29 cellular contexts compared by ENCODE assay signal in genomic region chr14:70649803-70650202, GRCh38. TPM values are rescaled to one million over a fixed set of nuclear protein-coding genes. Genes with fewer than 3 reads are reported as not detected.
DNase-seq lines count a peak whose midpoint lies in the region; ATAC-seq and TF ChIP-seq lines count a peak whose summit lies in the region.
"Had no signal": no experiment of that assay in that cellular context is flagged by ENCODE, and none has a peak within 500 bp of the region (broad histone marks: within the 10 kb centered on the region; RNA-seq: fewer than 3 reads in every experiment).

No MANE protein-coding gene starts in this region.

- no peaks in the 10 kb centered on the region for H3K9me3 ChIP-seq in CD4-positive, alpha-beta T cell (ENCODE audit: control insufficient read depth, low read length)
- H3K9me3 ChIP-seq in CD8-positive, alpha-beta memory T cell (ENCODE audit: low read length): no peaks in the 10 kb centered on the region
- H3K9me3 ChIP-seq: upper lobe of right lung had no signal

- POLR2A ChIA-PET in CD4-positive, alpha-beta T cell (lab: Charles Lee): no interaction called here
- POLR2A ChIA-PET in CD8-positive, alpha-beta memory T cell (lab: Charles Lee): no interaction called here
- POLR2A ChIA-PET in activated B cell treated with CpG ODN at 0.5 μM for 24 hours (lab: Charles Lee): interaction anchor here (1.1 kb wide), 1 partner anchor 64 kb away, joined by 3 read pairs; no protein-coding TSS in a partner anchor

- H3K4me3 Mint-ChIP-seq in CD4-positive, alpha-beta T cell: peak overlapping the region; percentile 5
- H3K4me3 Mint-ChIP-seq in CD8-positive, alpha-beta memory T cell: no peak overlapping the region
- H3K4me3 Mint-ChIP-seq in activated B cell treated with CpG ODN at 0.5 μM for 24 hours (no peak overlapping the region), naive B cell (no peak overlapping the region)
- H3K4me3 Mint-ChIP-seq: CD14-positive monocyte; natural killer cell treated with Interleukin-12 subunit alpha and Interleukin-12 subunit beta and Interleukin-15 and Interleukin-18, amount 100 ng/mL, for 72 hours had no signal

- H3K27ac ChIP-seq in CD4-positive, alpha-beta T cell (ENCODE audit: low read depth, low read length): no peak overlapping the region
- no peak overlapping the region for H3K27ac ChIP-seq in CD8-positive, alpha-beta memory T cell (ENCODE audit: low read depth, low read length)
- H3K27ac ChIP-seq: brain microvascular endothelial cell, GM23248, skin epidermis, upper lobe of right lung, WERI-Rb-1 had no signal

- H3K27ac Mint-ChIP-seq in CD4-positive, alpha-beta T cell: peak overlapping the region; percentile 95
- peak overlapping the region in 5 of 8 donors; percentile 23 to 78 (median 29) for H3K27ac Mint-ChIP-seq in CD8-positive, alpha-beta memory T cell
- H3K27ac Mint-ChIP-seq in activated B cell treated with CpG ODN at 0.5 μM for 24 hours (peak overlapping the region; percentile 19), naive B cell (peak overlapping the region in 5 of 6 donors; percentile 39 to 89 (median 67))
- H3K27ac Mint-ChIP-seq: natural killer cell treated with Interleukin-12 subunit alpha and Interleukin-12 subunit beta and Interleukin-15 and Interleukin-18, amount 100 ng/mL, for 72 hours had no signal

- CTCF ChIA-PET in CD4-positive, alpha-beta T cell (lab: Charles Lee): no interaction called here
- CTCF ChIA-PET in CD8-positive, alpha-beta memory T cell (lab: Charles Lee): no interaction called here
- CTCF ChIA-PET in activated B cell treated with CpG ODN at 0.5 μM for 24 hours (lab: Charles Lee): no interaction called here

- ATAC-seq in CD4-positive, alpha-beta T cell (ENCODE audit: poor library complexity): no peak
- ATAC-seq in activated B cell treated with CpG ODN at 0.5 μM for 24 hours (ENCODE audit: low read depth) (no peak), naive B cell (ENCODE audit: low read depth in 2 of 2) (no peak), HG02885 (IDR thresholded peaks at IDR 0.05; ENCODE audit: poor library complexity, unreplicated experiment) (no peak)
- ATAC-seq: left ventricle myocardium superior; natural killer cell treated with Interleukin-12 subunit alpha and Interleukin-12 subunit beta and Interleukin-15 and Interleukin-18, amount 100 ng/mL, for 72 hours; Panc1; upper lobe of right lung had no signal

- peaks cover 94% of the 10 kb centered on the region for H3K4me1 Mint-ChIP-seq in CD4-positive, alpha-beta T cell (ENCODE audit: low read depth)
- peaks cover 82 to 94% (median 92%) of the 10 kb centered on the region in 3 donors for H3K4me1 Mint-ChIP-seq in CD8-positive, alpha-beta memory T cell
- H3K4me1 Mint-ChIP-seq in activated B cell treated with CpG ODN at 0.5 μM for 24 hours (peaks cover 77% of the 10 kb centered on the region), naive B cell (peaks cover 62 to 89% (median 70%) of the 10 kb centered on the region in 3 donors)

- no peaks in the 10 kb centered on the region for H3K27me3 ChIP-seq in CD4-positive, alpha-beta T cell (ENCODE audit: control insufficient read depth, insufficient read depth, low read length)
- H3K27me3 ChIP-seq in CD8-positive, alpha-beta memory T cell (ENCODE audit: insufficient read depth, low read length, poor library complexity, severe bottlenecking): no peaks in the 10 kb centered on the region
- H3K27me3 ChIP-seq: brain microvascular endothelial cell, upper lobe of right lung had no signal

- intact Hi-C loops in CD4-positive, alpha-beta T cell (cut with DNase I, micrococcal nuclease): loop anchor here (10.0 kb wide), 2 partner anchors 155 to 1035 kb away; partner anchors contain the start of genes MAP3K9 (in 1 of the 2) and SUSD6 (in 1 of the 2)
- intact Hi-C loops in activated B cell treated with CpG ODN at 0.5 μM for 24 hours (cut with micrococcal nuclease): loop anchor here (10.0 kb wide), 1 partner anchor 1035 kb away; the partner anchor contains the start of gene SUSD6

- no peak for DNase-seq in CD4-positive, alpha-beta T cell
- DNase-seq in CD8-positive, alpha-beta memory T cell: no peak
- no peak for DNase-seq in activated B cell treated with CpG ODN at 0.5 μM for 24 hours
- DNase-seq in naive B cell: no peak
- DNase-seq in nucleus accumbens (lab: John Stamatoyannopoulos, UW): no peak
- DNase-seq in T-helper 2 cell: no peak
- DNase-seq: activated CD4-positive, alpha-beta T cell treated with anti-CD3 and anti-CD28 coated beads, Interleukin-2, amount 50 U/mL, for 4 hours; activated gamma-delta T cell; amniotic stem cell; brain microvascular endothelial cell; effector CD8-positive, alpha-beta T cell; erythroblast; GM23248; left ventricle myocardium superior; midbrain; NCI-H1092 treated with DMSO at 0.1 percent for 48 hours; NCI-H187 treated with DMSO at 0.1 percent for 48 hours; NCI-H526; SHP77; stimulated activated CD8-positive, alpha-beta memory T cell treated with anti-CD3 and anti-CD28 coated beads, Interleukin-4, amount 100 ng/mL, for 48 hours; substantia nigra; T1000; upper lobe of right lung; WERI-Rb-1 had no signal

- peaks cover 66% of the 10 kb centered on the region for H3K36me3 Mint-ChIP-seq in CD4-positive, alpha-beta T cell (ENCODE audit: low read depth)
- H3K36me3 Mint-ChIP-seq in CD8-positive, alpha-beta memory T cell: peaks cover 0 to 40% (median 5%) of the 10 kb centered on the region in 3 donors
- H3K36me3 Mint-ChIP-seq in activated B cell treated with CpG ODN at 0.5 μM for 24 hours (ENCODE audit: low read depth) (peaks cover 46% of the 10 kb centered on the region), naive B cell (peaks cover 4 to 5% of the 10 kb centered on the region in 2 donors)
- H3K36me3 Mint-ChIP-seq: natural killer cell treated with Interleukin-12 subunit alpha and Interleukin-12 subunit beta and Interleukin-15 and Interleukin-18, amount 100 ng/mL, for 72 hours had no signal

- H3K9me3 Mint-ChIP-seq in CD4-positive, alpha-beta T cell: no peaks in the 10 kb centered on the region
- H3K9me3 Mint-ChIP-seq in CD8-positive, alpha-beta memory T cell: no peaks in the 10 kb centered on the region
- H3K9me3 Mint-ChIP-seq in activated B cell treated with CpG ODN at 0.5 μM for 24 hours (no peaks in the 10 kb centered on the region), naive B cell (peaks cover 0 to 2% (median 0%) of the 10 kb centered on the region in 7 donors)
- H3K9me3 Mint-ChIP-seq: CD14-positive monocyte; natural killer cell treated with Interleukin-12 subunit alpha and Interleukin-12 subunit beta and Interleukin-15 and Interleukin-18, amount 100 ng/mL, for 72 hours had no signal

- H3K4me3 ChIP-seq in CD8-positive, alpha-beta memory T cell (ENCODE audit: low read length): no peak overlapping the region
- H3K4me3 ChIP-seq: GM23248, skin epidermis, upper lobe of right lung had no signal

- H3K4me1 ChIP-seq in CD8-positive, alpha-beta memory T cell (ENCODE audit: insufficient read depth, low read length): peaks cover 73% of the 10 kb centered on the region
- H3K4me1 ChIP-seq: upper lobe of right lung had no signal

- no peaks in the 10 kb centered on the region for H3K27me3 Mint-ChIP-seq in CD4-positive, alpha-beta T cell
- H3K27me3 Mint-ChIP-seq in CD8-positive, alpha-beta memory T cell: peaks cover 0 to 2% of the 10 kb centered on the region in 2 donors
- H3K27me3 Mint-ChIP-seq in activated B cell treated with CpG ODN at 0.5 μM for 24 hours: no peaks in the 10 kb centered on the region
- no peaks in the 10 kb centered on the region for H3K27me3 Mint-ChIP-seq in naive B cell

- TF ChIP-seq CTCF in CD4-positive, alpha-beta T cell (IDR thresholded peaks at IDR 0.05): no peak
- no peak for TF ChIP-seq CTCF in activated B cell treated with CpG ODN at 0.5 μM for 24 hours (IDR thresholded peaks at IDR 0.05)

- no peaks in the 10 kb centered on the region for H3K36me3 ChIP-seq in CD8-positive, alpha-beta memory T cell (ENCODE audit: insufficient read depth, low read length)
- H3K36me3 ChIP-seq: brain microvascular endothelial cell, upper lobe of right lung had no signal

RNA-seq across cellular contexts. Expression of gene TTC9, which starts 8.1 kb away (rescaled TPM):
- 1 to 10 TPM; 6.8 to 7.0 TPM for total RNA-seq in CD4-positive, alpha-beta T cell
- 1 to 10 TPM; 5.8 to 6.5 TPM for total RNA-seq in CD8-positive, alpha-beta memory T cell
- 12.5 TPM for polyA plus RNA-seq in CD8-positive, alpha-beta memory T cell
- 11.1 and 12.4 TPM in 2 replicates for total RNA-seq in activated B cell treated with CpG ODN at 0.5 μM for 24 hours
- 10 to 100 TPM; 11.7 to 24.2 (median 18.0) TPM for polyA plus RNA-seq in naive B cell (ENCODE audit: low read depth in 6 of 6)
- total RNA-seq: GM23248 had no signal
- polyA plus RNA-seq: GM23248 had no signal

RNA-seq across cellular contexts. Expression of gene MED6, which starts 49.3 kb away (rescaled TPM):
- 10 to 100 TPM; 90.2 to 97.2 TPM for total RNA-seq in CD4-positive, alpha-beta T cell
- total RNA-seq in CD8-positive, alpha-beta memory T cell: 10 to 100 TPM; 62.3 to 63.9 TPM
- 41.1 TPM for polyA plus RNA-seq in CD8-positive, alpha-beta memory T cell
- 50.5 and 57.0 TPM in 2 replicates for total RNA-seq in activated B cell treated with CpG ODN at 0.5 μM for 24 hours
- 10 to 100 TPM; 32.9 to 47.5 (median 42.9) TPM for polyA plus RNA-seq in naive B cell (ENCODE audit: low read depth in 6 of 6)

Comparison
In these comparisons a context has a peak if more than half of its experiments do, and no peak if none do; other contexts are left out.
1. H3K27ac Mint-ChIP-seq: peak in every context shown above with its lines; median percentile 95 in CD4-positive, alpha-beta T cell; 67 in naive B cell; 29 in CD8-positive, alpha-beta memory T cell; 19 in activated B cell treated with CpG ODN at 0.5 μM for 24 hours.